ENCODE assay signal across 2 cellular contexts in the genomic region with DNA sequence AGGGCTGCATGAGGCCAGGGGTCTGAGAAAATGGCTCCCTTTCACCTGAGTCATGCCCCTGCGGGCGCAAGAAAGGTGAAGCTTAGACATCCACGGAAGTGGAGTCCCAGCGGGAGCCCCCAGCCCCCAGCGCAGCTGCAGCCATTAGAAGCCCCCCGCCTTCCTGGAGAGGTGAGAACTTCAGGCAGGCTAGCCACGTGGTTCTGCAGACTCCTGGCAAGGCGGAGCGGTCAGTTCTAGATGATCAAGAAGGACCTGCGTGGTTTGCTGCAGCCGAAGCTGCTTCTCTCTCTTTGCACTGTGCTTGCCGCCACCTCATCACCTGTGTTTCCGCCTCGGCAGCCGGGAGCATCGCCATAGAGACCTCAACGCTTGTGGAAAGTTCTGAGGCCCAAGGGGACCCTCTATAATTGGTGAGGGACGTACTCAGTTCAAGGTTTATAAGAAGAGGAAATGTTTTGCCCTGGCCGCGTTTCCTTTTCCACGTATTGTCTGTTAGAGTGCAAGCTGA.
TF ChIP-seq lines count a peak whose summit lies in the region.

No MANE protein-coding gene starts in this region.

TF ChIP-seq in GM23338, 12 proteins besides CTCF, POLR2A, EP300 and RAD21 (continues in another document):
- TF ChIP-seq ZNF114 (CRISPR knock-in tag; IDR thresholded peaks at IDR 0.05) (no peak), CREB1 (CRISPR knock-in tag; IDR thresholded peaks at IDR 0.05; ENCODE audit: low read depth) (no peak), EZH2 (IDR thresholded peaks at IDR 0.05; ENCODE audit: low read depth, unreplicated experiment) (no peak), EZH2phosphoT487 (IDR thresholded peaks at IDR 0.05; ENCODE audit: unreplicated experiment) (no peak), NANOG (IDR thresholded peaks at IDR 0.05; ENCODE audit: borderline replicate concordance) (no peak), JUNB (IDR thresholded peaks at IDR 0.05; ENCODE audit: unreplicated experiment) (no peak)
- TF ChIP-seq, protein P1, sequence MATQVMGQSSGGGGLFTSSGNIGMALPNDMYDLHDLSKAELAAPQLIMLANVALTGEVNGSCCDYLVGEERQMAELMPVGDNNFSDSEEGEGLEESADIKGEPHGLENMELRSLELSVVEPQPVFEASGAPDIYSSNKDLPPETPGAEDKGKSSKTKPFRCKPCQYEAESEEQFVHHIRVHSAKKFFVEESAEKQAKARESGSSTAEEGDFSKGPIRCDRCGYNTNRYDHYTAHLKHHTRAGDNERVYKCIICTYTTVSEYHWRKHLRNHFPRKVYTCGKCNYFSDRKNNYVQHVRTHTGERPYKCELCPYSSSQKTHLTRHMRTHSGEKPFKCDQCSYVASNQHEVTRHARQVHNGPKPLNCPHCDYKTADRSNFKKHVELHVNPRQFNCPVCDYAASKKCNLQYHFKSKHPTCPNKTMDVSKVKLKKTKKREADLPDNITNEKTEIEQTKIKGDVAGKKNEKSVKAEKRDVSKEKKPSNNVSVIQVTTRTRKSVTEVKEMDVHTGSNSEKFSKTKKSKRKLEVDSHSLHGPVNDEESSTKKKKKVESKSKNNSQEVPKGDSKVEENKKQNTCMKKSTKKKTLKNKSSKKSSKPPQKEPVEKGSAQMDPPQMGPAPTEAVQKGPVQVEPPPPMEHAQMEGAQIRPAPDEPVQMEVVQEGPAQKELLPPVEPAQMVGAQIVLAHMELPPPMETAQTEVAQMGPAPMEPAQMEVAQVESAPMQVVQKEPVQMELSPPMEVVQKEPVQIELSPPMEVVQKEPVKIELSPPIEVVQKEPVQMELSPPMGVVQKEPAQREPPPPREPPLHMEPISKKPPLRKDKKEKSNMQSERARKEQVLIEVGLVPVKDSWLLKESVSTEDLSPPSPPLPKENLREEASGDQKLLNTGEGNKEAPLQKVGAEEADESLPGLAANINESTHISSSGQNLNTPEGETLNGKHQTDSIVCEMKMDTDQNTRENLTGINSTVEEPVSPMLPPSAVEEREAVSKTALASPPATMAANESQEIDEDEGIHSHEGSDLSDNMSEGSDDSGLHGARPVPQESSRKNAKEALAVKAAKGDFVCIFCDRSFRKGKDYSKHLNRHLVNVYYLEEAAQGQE (IDR thresholded peaks at IDR 0.05; ENCODE audit: unreplicated experiment): no peak
- TF ChIP-seq, protein P2, sequence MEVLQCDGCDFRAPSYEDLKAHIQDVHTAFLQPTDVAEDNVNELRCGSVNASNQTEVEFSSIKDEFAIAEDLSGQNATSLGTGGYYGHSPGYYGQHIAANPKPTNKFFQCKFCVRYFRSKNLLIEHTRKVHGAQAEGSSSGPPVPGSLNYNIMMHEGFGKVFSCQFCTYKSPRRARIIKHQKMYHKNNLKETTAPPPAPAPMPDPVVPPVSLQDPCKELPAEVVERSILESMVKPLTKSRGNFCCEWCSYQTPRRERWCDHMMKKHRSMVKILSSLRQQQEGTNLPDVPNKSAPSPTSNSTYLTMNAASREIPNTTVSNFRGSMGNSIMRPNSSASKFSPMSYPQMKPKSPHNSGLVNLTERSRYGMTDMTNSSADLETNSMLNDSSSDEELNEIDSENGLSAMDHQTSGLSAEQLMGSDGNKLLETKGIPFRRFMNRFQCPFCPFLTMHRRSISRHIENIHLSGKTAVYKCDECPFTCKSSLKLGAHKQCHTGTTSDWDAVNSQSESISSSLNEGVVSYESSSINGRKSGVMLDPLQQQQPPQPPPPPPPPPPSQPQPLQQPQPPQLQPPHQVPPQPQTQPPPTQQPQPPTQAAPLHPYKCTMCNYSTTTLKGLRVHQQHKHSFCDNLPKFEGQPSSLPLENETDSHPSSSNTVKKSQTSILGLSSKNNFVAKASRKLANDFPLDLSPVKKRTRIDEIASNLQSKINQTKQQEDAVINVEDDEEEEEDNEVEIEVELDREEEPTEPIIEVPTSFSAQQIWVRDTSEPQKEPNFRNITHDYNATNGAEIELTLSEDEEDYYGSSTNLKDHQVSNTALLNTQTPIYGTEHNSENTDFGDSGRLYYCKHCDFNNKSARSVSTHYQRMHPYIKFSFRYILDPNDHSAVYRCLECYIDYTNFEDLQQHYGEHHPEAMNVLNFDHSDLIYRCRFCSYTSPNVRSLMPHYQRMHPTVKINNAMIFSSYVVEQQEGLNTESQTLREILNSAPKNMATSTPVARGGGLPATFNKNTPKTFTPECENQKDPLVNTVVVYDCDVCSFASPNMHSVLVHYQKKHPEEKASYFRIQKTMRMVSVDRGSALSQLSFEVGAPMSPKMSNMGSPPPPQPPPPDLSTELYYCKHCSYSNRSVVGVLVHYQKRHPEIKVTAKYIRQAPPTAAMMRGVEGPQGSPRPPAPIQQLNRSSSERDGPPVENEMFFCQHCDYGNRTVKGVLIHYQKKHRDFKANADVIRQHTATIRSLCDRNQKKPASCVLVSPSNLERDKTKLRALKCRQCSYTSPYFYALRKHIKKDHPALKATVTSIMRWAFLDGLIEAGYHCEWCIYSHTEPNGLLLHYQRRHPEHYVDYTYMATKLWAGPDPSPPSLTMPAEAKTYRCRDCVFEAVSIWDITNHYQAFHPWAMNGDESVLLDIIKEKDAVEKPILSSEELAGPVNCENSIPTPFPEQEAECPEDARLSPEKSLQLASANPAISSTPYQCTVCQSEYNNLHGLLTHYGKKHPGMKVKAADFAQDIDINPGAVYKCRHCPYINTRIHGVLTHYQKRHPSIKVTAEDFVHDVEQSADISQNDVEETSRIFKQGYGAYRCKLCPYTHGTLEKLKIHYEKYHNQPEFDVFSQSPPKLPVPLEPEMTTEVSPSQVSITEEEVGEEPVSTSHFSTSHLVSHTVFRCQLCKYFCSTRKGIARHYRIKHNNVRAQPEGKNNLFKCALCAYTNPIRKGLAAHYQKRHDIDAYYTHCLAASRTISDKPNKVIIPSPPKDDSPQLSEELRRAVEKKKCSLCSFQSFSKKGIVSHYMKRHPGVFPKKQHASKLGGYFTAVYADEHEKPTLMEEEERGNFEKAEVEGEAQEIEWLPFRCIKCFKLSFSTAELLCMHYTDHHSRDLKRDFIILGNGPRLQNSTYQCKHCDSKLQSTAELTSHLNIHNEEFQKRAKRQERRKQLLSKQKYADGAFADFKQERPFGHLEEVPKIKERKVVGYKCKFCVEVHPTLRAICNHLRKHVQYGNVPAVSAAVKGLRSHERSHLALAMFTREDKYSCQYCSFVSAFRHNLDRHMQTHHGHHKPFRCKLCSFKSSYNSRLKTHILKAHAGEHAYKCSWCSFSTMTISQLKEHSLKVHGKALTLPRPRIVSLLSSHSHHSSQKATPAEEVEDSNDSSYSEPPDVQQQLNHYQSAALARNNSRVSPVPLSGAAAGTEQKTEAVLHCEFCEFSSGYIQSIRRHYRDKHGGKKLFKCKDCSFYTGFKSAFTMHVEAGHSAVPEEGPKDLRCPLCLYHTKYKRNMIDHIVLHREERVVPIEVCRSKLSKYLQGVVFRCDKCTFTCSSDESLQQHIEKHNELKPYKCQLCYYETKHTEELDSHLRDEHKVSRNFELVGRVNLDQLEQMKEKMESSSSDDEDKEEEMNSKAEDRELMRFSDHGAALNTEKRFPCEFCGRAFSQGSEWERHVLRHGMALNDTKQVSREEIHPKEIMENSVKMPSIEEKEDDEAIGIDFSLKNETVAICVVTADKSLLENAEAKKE (CRISPR knock-in tag; IDR thresholded peaks at IDR 0.05): no peak
- TF ChIP-seq, protein P3, sequence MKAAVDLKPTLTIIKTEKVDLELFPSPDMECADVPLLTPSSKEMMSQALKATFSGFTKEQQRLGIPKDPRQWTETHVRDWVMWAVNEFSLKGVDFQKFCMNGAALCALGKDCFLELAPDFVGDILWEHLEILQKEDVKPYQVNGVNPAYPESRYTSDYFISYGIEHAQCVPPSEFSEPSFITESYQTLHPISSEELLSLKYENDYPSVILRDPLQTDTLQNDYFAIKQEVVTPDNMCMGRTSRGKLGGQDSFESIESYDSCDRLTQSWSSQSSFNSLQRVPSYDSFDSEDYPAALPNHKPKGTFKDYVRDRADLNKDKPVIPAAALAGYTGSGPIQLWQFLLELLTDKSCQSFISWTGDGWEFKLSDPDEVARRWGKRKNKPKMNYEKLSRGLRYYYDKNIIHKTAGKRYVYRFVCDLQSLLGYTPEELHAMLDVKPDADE (IDR thresholded peaks at IDR 0.05): no peak

TF ChIP-seq in endothelial cell of umbilical vein, 7 proteins besides CTCF, POLR2A, EP300 and RAD21:
- no peak for TF ChIP-seq FOS (IDR thresholded peaks at IDR 0.05; ENCODE audit: borderline replicate concordance, insufficient read depth, low read length)
- TF ChIP-seq MYC (IDR thresholded peaks at IDR 0.05; ENCODE audit: low read depth, low read length): no peak
TF ChIP-seq in endothelial cell of umbilical vein: peak in this region for 0.
